In the genomic region with DNA sequence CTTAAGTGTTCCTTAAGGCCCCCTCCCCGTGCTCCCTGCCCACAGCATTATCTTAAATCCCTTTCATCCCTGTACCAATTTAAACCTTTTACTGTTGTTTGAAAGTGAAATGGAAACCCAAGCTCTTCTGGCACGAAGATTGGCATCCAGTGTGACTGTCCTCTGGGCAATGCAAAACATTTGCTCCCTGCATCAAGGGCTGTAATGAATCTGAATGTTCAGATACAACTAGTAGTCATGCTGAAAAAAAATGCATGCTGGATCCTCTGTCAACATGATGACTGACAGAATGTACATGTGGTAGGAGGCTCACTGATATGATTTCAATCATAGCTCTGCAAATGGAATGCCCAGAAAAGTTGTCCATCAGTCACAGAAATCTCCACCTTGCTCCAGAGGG, we compare ENCODE assay signal across 1 cellular context.
TF ChIP-seq lines count a peak whose summit lies in the region.

No MANE protein-coding gene starts in this region.

TF ChIP-seq in SK-N-SH treated with all-trans-retinoic acid at 6 μM for 48 hours, 23 proteins besides CTCF, POLR2A, EP300 and RAD21 (continued from another document):
- TF ChIP-seq, protein P1, sequence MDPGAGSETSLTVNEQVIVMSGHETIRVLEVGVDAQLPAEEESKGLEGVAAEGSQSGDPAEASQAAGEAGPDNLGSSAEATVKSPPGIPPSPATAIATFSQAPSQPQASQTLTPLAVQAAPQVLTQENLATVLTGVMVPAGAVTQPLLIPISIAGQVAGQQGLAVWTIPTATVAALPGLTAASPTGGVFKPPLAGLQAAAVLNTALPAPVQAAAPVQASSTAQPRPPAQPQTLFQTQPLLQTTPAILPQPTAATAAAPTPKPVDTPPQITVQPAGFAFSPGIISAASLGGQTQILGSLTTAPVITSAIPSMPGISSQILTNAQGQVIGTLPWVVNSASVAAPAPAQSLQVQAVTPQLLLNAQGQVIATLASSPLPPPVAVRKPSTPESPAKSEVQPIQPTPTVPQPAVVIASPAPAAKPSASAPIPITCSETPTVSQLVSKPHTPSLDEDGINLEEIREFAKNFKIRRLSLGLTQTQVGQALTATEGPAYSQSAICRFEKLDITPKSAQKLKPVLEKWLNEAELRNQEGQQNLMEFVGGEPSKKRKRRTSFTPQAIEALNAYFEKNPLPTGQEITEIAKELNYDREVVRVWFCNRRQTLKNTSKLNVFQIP (CRISPR knock-in tag; IDR thresholded peaks at IDR 0.05; ENCODE audit: borderline replicate concordance, low read depth): no peak
